In the genomic region with DNA sequence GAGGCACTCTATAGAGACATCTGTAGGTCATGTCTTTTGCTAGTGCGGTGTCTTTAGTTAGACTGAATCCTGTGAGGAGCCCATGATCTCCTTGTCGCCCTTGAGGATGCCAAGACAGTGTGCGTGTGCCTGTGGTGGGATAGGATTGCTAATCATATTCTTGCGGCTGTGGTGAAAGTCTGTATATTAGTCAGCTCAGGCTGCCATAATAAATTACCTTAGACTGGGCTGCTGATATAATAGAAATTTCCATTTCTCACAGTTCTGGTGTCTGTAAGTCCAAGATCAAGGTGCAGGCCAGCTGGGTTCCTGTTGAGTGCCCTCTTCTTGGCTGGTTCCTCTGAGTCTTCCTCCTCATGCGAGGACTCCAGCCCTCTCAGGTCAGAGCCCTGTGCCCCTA, we compare ENCODE assay signal across 14 cellular contexts.
A peak's percentile ranks its signal among the peaks of the same experiment; 100 is the strongest.
DNase-seq lines count a peak whose midpoint lies in the region; ATAC-seq, FAIRE-seq and TF ChIP-seq lines count a peak whose summit lies in the region.
"Had no signal": no experiment of that assay in that cellular context is flagged by ENCODE, and none has a peak within 500 bp of the region (broad histone marks: within the 10 kb centered on the region; RNA-seq: fewer than 3 reads in every experiment).

No MANE protein-coding gene starts in this region.

- H3K9ac ChIP-seq in smooth muscle cell (ENCODE audit: low read depth) (no peak overlapping the region), HepG2 (ENCODE audit: insufficient read depth, low read depth, low read length) (no peak overlapping the region)

- H3K9me3 Mint-ChIP-seq in activated CD4-positive, alpha-beta T cell treated with anti-CD3 and anti-CD28 coated beads, Interleukin-2, amount 10 ng/mL, durations not matched to agents 24 days and 14 days = no peaks in the 10 kb centered on the region

- H3K9me3 ChIP-seq in smooth muscle cell (replicated peaks; ENCODE audit: low read depth) (no peaks in the 10 kb centered on the region), left ventricle myocardium inferior (replicated peaks) (no peaks in the 10 kb centered on the region), HepG2 (ENCODE audit: low read length) (no peaks in the 10 kb centered on the region)

- H3K27me3 ChIP-seq in smooth muscle cell (ENCODE audit: low read depth) = no peaks in the 10 kb centered on the region
- H3K27me3 ChIP-seq in left ventricle myocardium inferior (ENCODE audit: low read depth) = no peaks in the 10 kb centered on the region
- H3K27me3 ChIP-seq in HepG2 (ENCODE audit: control insufficient read depth in 1 of 2, insufficient read depth in 2 of 2, low read length in 2 of 2) = no peaks in the 10 kb centered on the region

- H3K4me2 ChIP-seq in smooth muscle cell (peak overlapping the region; percentile 1), HepG2 (ENCODE audit: low read depth, low read length) (no peak overlapping the region)

- H3K27me3 Mint-ChIP-seq in activated CD4-positive, alpha-beta T cell treated with anti-CD3 and anti-CD28 coated beads, Interleukin-2, amount 10 ng/mL, durations not matched to agents 24 days and 14 days = no peaks in the 10 kb centered on the region

- H2AFZ ChIP-seq in smooth muscle cell (ENCODE audit: low read depth) = no peak overlapping the region
- H2AFZ ChIP-seq in HepG2 (ENCODE audit: low read length) = no peak overlapping the region

- FAIRE-seq in HepG2 (lab: Jason Lieb, UNC) = no peak

- no peaks in the 10 kb centered on the region for H3K36me3 ChIP-seq in smooth muscle cell (ENCODE audit: low read depth)
- H3K36me3 ChIP-seq in left ventricle myocardium inferior = no peaks in the 10 kb centered on the region
- H3K36me3 ChIP-seq in HepG2 (replicated peaks in 1 of 2; ENCODE audit: control insufficient read depth in 1 of 2, insufficient read depth in 2 of 2, low read length in 2 of 2) = no peaks in the 10 kb centered on the region

- no peaks in the 10 kb centered on the region for H3F3A ChIP-seq in smooth muscle cell (ENCODE audit: low read depth)

- CTCF ChIA-PET in HepG2 (lab: Yijun Ruan, JAX; ENCODE audit: low intra/inter-chr PET ratio, low total read pairs) = no interaction called here

- peaks cover 99% of the 10 kb centered on the region for H4K20me1 ChIP-seq in smooth muscle cell (ENCODE audit: low read depth)
- peaks cover 10% of the 10 kb centered on the region for H4K20me1 ChIP-seq in HepG2 (ENCODE audit: insufficient read depth, low read length)

- no peak for DNase-seq in activated CD4-positive, alpha-beta T cell treated with anti-CD3 and anti-CD28 coated beads, Interleukin-2, amount 10 ng/mL, durations not matched to agents 24 days and 14 days
- DNase-seq in activated CD4-positive, alpha-beta T cell treated with anti-CD3 and anti-CD28 coated beads for 1 hour = no peak
- DNase-seq in amniotic epithelial cell (ENCODE audit: low read depth) (peak; percentile 76), smooth muscle cell (lab: John Stamatoyannopoulos, UW; ENCODE audit: unreplicated experiment) (no peak), left ventricle myocardium inferior (no peak), HepG2 (ENCODE audit: low spot score) (no peak)
- DNase-seq: DMS79 treated with DMSO at 0.1 percent for 48 hours, MV-4-11, NCI-H446 treated with DMSO at 0.1 percent for 48 hours, T-helper 9 cell, trophoblast cell had no signal

- H3K4me3 ChIP-seq in smooth muscle cell = no peak overlapping the region
- no peak overlapping the region for H3K4me3 ChIP-seq in left ventricle myocardium inferior
- H3K4me3 ChIP-seq in HepG2 (replicated peaks in 1 of 3; ENCODE audit: insufficient read depth in 1 of 3, low read depth in 2 of 3, low read length in 3 of 3) = no peak overlapping the region

- TF ChIP-seq POLR2A in HepG2 (IDR thresholded peaks at IDR 0.05; ENCODE audit: insufficient read depth in 1 of 2, low read depth in 2 of 2, low read length in 2 of 2) = no peak

- H3K27ac Mint-ChIP-seq in activated CD4-positive, alpha-beta T cell treated with anti-CD3 and anti-CD28 coated beads, Interleukin-2, amount 10 ng/mL, durations not matched to agents 24 days and 14 days = peak overlapping the region; percentile 40

- TF ChIP-seq CTCF in smooth muscle cell (IDR thresholded peaks at IDR 0.05; ENCODE audit: borderline replicate concordance, insufficient read depth, poor library complexity, severe bottlenecking) = no peak
- no peak for TF ChIP-seq CTCF in left ventricle myocardium inferior (IDR thresholded peaks at IDR 0.05; ENCODE audit: borderline replicate concordance)
- TF ChIP-seq CTCF in HepG2 (CRISPR knock-in tag; IDR thresholded peaks at IDR 0.05) = no peak

- WGBS in smooth muscle cell (ENCODE audit: low lambda C conversion rate) = 67% methylated on average over 5 of the region's 5 CpGs
- 87% methylated on average over 5 of the region's 5 CpGs for WGBS in HepG2 (ENCODE audit: low lambda C conversion rate)

- TF ChIP-seq EP300 in HepG2 (IDR thresholded peaks at IDR 0.05; ENCODE audit: low read depth in 2 of 2, low read length in 2 of 2) (no peak), HepG2 (CRISPR knock-in tag; IDR thresholded peaks at IDR 0.05; ENCODE audit: borderline replicate concordance) (no peak)

- no peak for TF ChIP-seq RAD21 in HepG2 (CRISPR knock-in tag; IDR thresholded peaks at IDR 0.05)

- no peak overlapping the region for H3K4me3 Mint-ChIP-seq in activated CD4-positive, alpha-beta T cell treated with anti-CD3 and anti-CD28 coated beads, Interleukin-2, amount 10 ng/mL, durations not matched to agents 24 days and 14 days

- intact Hi-C loops in activated CD4-positive, alpha-beta T cell treated with anti-CD3 and anti-CD28 coated beads, Interleukin-2, amount 10 ng/mL, durations not matched to agents 24 days and 14 days (cut with micrococcal nuclease) = loop anchor here (10.0 kb wide), 1 partner anchor 1172 kb away; no protein-coding TSS in a partner anchor
- intact Hi-C loops in left ventricle myocardium inferior (cut with micrococcal nuclease) = no loop called here
- intact Hi-C loops in HepG2 (cut with micrococcal nuclease; ENCODE audit: unreplicated experiment) = no loop called here

- no TSS peak for BruUV-seq in HepG2 (replicated peaks; lab: Mats Ljungman, UMichigan)

- H3K4me1 ChIP-seq in smooth muscle cell (ENCODE audit: low read depth) (peaks cover 28% of the 10 kb centered on the region), left ventricle myocardium inferior (peaks cover 79% of the 10 kb centered on the region), HepG2 (ENCODE audit: insufficient read depth, low read length) (no peaks in the 10 kb centered on the region)

- H3K36me3 Mint-ChIP-seq in activated CD4-positive, alpha-beta T cell treated with anti-CD3 and anti-CD28 coated beads, Interleukin-2, amount 10 ng/mL, durations not matched to agents 24 days and 14 days (ENCODE audit: low read depth) = peaks cover 11% of the 10 kb centered on the region

- H3K27ac ChIP-seq in smooth muscle cell (ENCODE audit: low read depth) (no peak overlapping the region), left ventricle myocardium inferior (replicated peaks) (no peak overlapping the region), HepG2 (ENCODE audit: extremely low read length, insufficient read depth, low read length) (no peak overlapping the region)

- POLR2A ChIA-PET in HepG2 (lab: Yijun Ruan, JAX) = no interaction called here

- H3K4me1 Mint-ChIP-seq in activated CD4-positive, alpha-beta T cell treated with anti-CD3 and anti-CD28 coated beads, Interleukin-2, amount 10 ng/mL, durations not matched to agents 24 days and 14 days = peaks cover 66% of the 10 kb centered on the region

- H3K79me2 ChIP-seq in smooth muscle cell (ENCODE audit: low read depth) (peaks cover 36% of the 10 kb centered on the region), HepG2 (ENCODE audit: insufficient read depth, low read length) (peaks cover 28% of the 10 kb centered on the region)

- in situ Hi-C loops in HepG2 (cut with HindIII; ENCODE audit: extremely low pct_ligation_motif_present, low pct_unique_long_range_greater_than_20kb) = loop anchor here (10.0 kb wide), 1 partner anchor 1172 kb away; no protein-coding TSS in a partner anchor

- ATAC-seq in HG02642 (IDR thresholded peaks at IDR 0.05; ENCODE audit: poor library complexity, unreplicated experiment) (peak; percentile 44), HepG2 (no peak), HG02571 (IDR thresholded peaks at IDR 0.05; ENCODE audit: unreplicated experiment) (no peak)
- ATAC-seq: Panc1 had no signal

TF ChIP-seq in HepG2, 621 proteins besides CTCF, POLR2A, EP300 and RAD21 (continues in another document):
- TF ChIP-seq NFATC3 (CRISPR knock-in tag; IDR thresholded peaks at IDR 0.05) (no peak), ZNF225 (CRISPR knock-in tag; IDR thresholded peaks at IDR 0.05) (no peak), ZNF546 (CRISPR knock-in tag; conservative IDR thresholded peaks at IDR 0.05) (no peak), KAT7 (CRISPR knock-in tag; IDR thresholded peaks at IDR 0.05; ENCODE audit: borderline replicate concordance) (no peak), NR3C1 (CRISPR knock-in tag; IDR thresholded peaks at IDR 0.05) (no peak), HOXA9 (CRISPR knock-in tag; IDR thresholded peaks at IDR 0.05; ENCODE audit: borderline replicate concordance) (no peak), RARA (CRISPR knock-in tag; IDR thresholded peaks at IDR 0.05) (no peak), ZNF770 (CRISPR knock-in tag; IDR thresholded peaks at IDR 0.05) (no peak), MTF1 (CRISPR knock-in tag; IDR thresholded peaks at IDR 0.05) (no peak), THAP7 (CRISPR knock-in tag; IDR thresholded peaks at IDR 0.05) (no peak), NFIC (IDR thresholded peaks at IDR 0.05; ENCODE audit: low read length) (no peak)
